Comparison of ENCODE assay signal across 38 cellular contexts in genomic region chr12:9109737-9110491, GRCh38. TPM values are rescaled to one million over a fixed set of nuclear protein-coding genes. Genes with fewer than 3 reads are reported as not detected.
"Had no signal": no experiment of that assay in that cellular context is flagged by ENCODE, and none has a peak within 500 bp of the region (broad histone marks: within the 10 kb centered on the region; RNA-seq: fewer than 3 reads in every experiment).

No MANE protein-coding gene starts in this region.

- H3K4me1 ChIP-seq: ascending aorta had no signal

- H3K27ac Mint-ChIP-seq: activated B cell treated with CpG ODN at 0.5 μM for 24 hours; activated CD4-positive, alpha-beta memory T cell treated with anti-CD3 and anti-CD28 coated beads for 36 hours; activated CD4-positive, alpha-beta T cell treated with anti-CD3 and anti-CD28 coated beads, Interleukin-2, amount 10 ng/mL, durations not matched to agents 7 days and 5 days; activated CD8-positive, alpha-beta T cell treated with anti-CD3 and anti-CD28 coated beads for 36 hours; activated naive CD4-positive, alpha-beta T cell treated with anti-CD3 and anti-CD28 coated beads for 36 hours; activated naive CD4-positive, alpha-beta T cell treated with anti-CD3 and anti-CD28 coated beads, Interleukin-2, amount 50 U/mL, for 72 hours; activated naive CD8-positive, alpha-beta T cell treated with anti-CD3 and anti-CD28 coated beads for 36 hours; activated T-cell treated with anti-CD3 and anti-CD28 coated beads, Interleukin-2, amount 50 U/mL, for 72 hours; activated T-helper 1 cell treated with anti-CD3 and anti-CD28 coated beads, Interleukin-12 subunit alpha, Interleukin-12 subunit beta, Interleukin-2, Interleukin-4 antibody, amounts not matched to agents 30 ng/mL and 10 ng/mL and 1 ng/mL, durations not matched to agents 14 hours and 24 hours and 36 hours; activated T-helper 17 cell treated with anti-CD3 and anti-CD28 coated beads, Interleukin-2, amount 50 U/mL, for 72 hours; brain; T-helper 1 cell treated with Interleukin-12 subunit alpha and Interleukin-12 subunit beta and Interleukin-4 antibody, amounts not matched to agents 30 μg/mL and 1 μg/mL, for 36 hours; T-helper 2 cell treated with Interferon-gamma antibody and Interleukin-4, amounts not matched to agents 5 μg/mL and 100 μg/mL, for 36 hours had no signal

- H3K36me3 Mint-ChIP-seq: activated CD4-positive, alpha-beta memory T cell treated with anti-CD3 and anti-CD28 coated beads for 36 hours; activated naive CD4-positive, alpha-beta T cell treated with anti-CD3 and anti-CD28 coated beads, Interleukin-2, amount 50 U/mL, for 72 hours; activated naive CD8-positive, alpha-beta T cell treated with anti-CD3 and anti-CD28 coated beads for 36 hours; brain had no signal

- H3K9me3 Mint-ChIP-seq: activated B cell treated with CpG ODN at 0.5 μM for 24 hours; activated CD4-positive, alpha-beta memory T cell treated with anti-CD3 and anti-CD28 coated beads for 36 hours; activated CD4-positive, alpha-beta T cell treated with anti-CD3 and anti-CD28 coated beads, Interleukin-2, amount 10 ng/mL, durations not matched to agents 7 days and 5 days; activated CD8-positive, alpha-beta T cell treated with anti-CD3 and anti-CD28 coated beads for 36 hours; activated naive CD4-positive, alpha-beta T cell treated with anti-CD3 and anti-CD28 coated beads for 36 hours; activated naive CD4-positive, alpha-beta T cell treated with anti-CD3 and anti-CD28 coated beads, Interleukin-2, amount 50 U/mL, for 72 hours; activated naive CD8-positive, alpha-beta T cell treated with anti-CD3 and anti-CD28 coated beads for 36 hours; activated T-cell treated with anti-CD3 and anti-CD28 coated beads, Interleukin-2, amount 50 U/mL, for 4 hours; activated T-cell treated with anti-CD3 and anti-CD28 coated beads, Interleukin-2, amount 50 U/mL, for 72 hours; activated T-helper 1 cell treated with anti-CD3 and anti-CD28 coated beads, Interleukin-12 subunit alpha, Interleukin-12 subunit beta, Interleukin-2, Interleukin-4 antibody, amounts not matched to agents 30 ng/mL and 10 ng/mL and 1 ng/mL, durations not matched to agents 14 hours and 24 hours and 36 hours; activated T-helper 17 cell treated with anti-CD3 and anti-CD28 coated beads, Interleukin-2, amount 50 U/mL, for 72 hours; brain; central memory CD8-positive, alpha-beta T cell; T-helper 1 cell treated with Interleukin-12 subunit alpha and Interleukin-12 subunit beta and Interleukin-4 antibody, amounts not matched to agents 30 μg/mL and 1 μg/mL, for 36 hours; T-helper 2 cell treated with Interferon-gamma antibody and Interleukin-4, amounts not matched to agents 5 μg/mL and 100 μg/mL, for 36 hours had no signal

- H3K4me3 Mint-ChIP-seq: activated B cell treated with CpG ODN at 0.5 μM for 24 hours; activated CD4-positive, alpha-beta memory T cell treated with anti-CD3 and anti-CD28 coated beads for 36 hours; activated CD4-positive, alpha-beta T cell treated with anti-CD3 and anti-CD28 coated beads, Interleukin-2, amount 10 ng/mL, durations not matched to agents 7 days and 5 days; activated CD8-positive, alpha-beta T cell treated with anti-CD3 and anti-CD28 coated beads for 36 hours; activated naive CD4-positive, alpha-beta T cell treated with anti-CD3 and anti-CD28 coated beads for 36 hours; activated naive CD8-positive, alpha-beta T cell treated with anti-CD3 and anti-CD28 coated beads for 36 hours; activated T-cell treated with anti-CD3 and anti-CD28 coated beads, Interleukin-2, amount 50 U/mL, for 4 hours; activated T-cell treated with anti-CD3 and anti-CD28 coated beads, Interleukin-2, amount 50 U/mL, for 72 hours; activated T-helper 1 cell treated with anti-CD3 and anti-CD28 coated beads, Interleukin-12 subunit alpha, Interleukin-12 subunit beta, Interleukin-2, Interleukin-4 antibody, amounts not matched to agents 30 ng/mL and 10 ng/mL and 1 ng/mL, durations not matched to agents 14 hours and 24 hours and 36 hours; activated T-helper 17 cell treated with anti-CD3 and anti-CD28 coated beads, Interleukin-2, amount 50 U/mL, for 72 hours; brain; central memory CD8-positive, alpha-beta T cell; T-helper 1 cell treated with Interleukin-12 subunit alpha and Interleukin-12 subunit beta and Interleukin-4 antibody, amounts not matched to agents 30 μg/mL and 1 μg/mL, for 36 hours; T-helper 2 cell treated with Interferon-gamma antibody and Interleukin-4, amounts not matched to agents 5 μg/mL and 100 μg/mL, for 36 hours had no signal

- ATAC-seq: activated CD8-positive, alpha-beta T cell treated with anti-CD3 and anti-CD28 coated beads for 36 hours; activated naive CD4-positive, alpha-beta T cell treated with anti-CD3 and anti-CD28 coated beads, Interleukin-2, amount 50 U/mL, for 72 hours; activated T-cell treated with anti-CD3 and anti-CD28 coated beads, Interleukin-2, amount 50 U/mL, for 4 hours; activated T-cell treated with anti-CD3 and anti-CD28 coated beads, Interleukin-2, amount 50 U/mL, for 72 hours; activated T-helper 17 cell treated with anti-CD3 and anti-CD28 coated beads, Interleukin-2, amount 50 U/mL, for 72 hours had no signal

- FAIRE-seq: bronchial epithelial cell, TTC549 had no signal

- H3K36me3 ChIP-seq: cardiac muscle cell had no signal

- H3K4me3 ChIP-seq: ascending aorta, cardiac muscle cell had no signal

- H3K4me1 Mint-ChIP-seq: activated B cell treated with CpG ODN at 0.5 μM for 24 hours; activated CD4-positive, alpha-beta T cell treated with anti-CD3 and anti-CD28 coated beads, Interleukin-2, amount 10 ng/mL, durations not matched to agents 7 days and 5 days; activated T-helper 17 cell treated with anti-CD3 and anti-CD28 coated beads, Interleukin-2, amount 50 U/mL, for 72 hours had no signal

- H3K27me3 Mint-ChIP-seq: activated CD4-positive, alpha-beta memory T cell treated with anti-CD3 and anti-CD28 coated beads for 36 hours; activated CD4-positive, alpha-beta T cell treated with anti-CD3 and anti-CD28 coated beads, Interleukin-2, amount 10 ng/mL, durations not matched to agents 7 days and 5 days; activated CD8-positive, alpha-beta T cell treated with anti-CD3 and anti-CD28 coated beads for 36 hours; activated naive CD8-positive, alpha-beta T cell treated with anti-CD3 and anti-CD28 coated beads for 36 hours; activated T-helper 17 cell treated with anti-CD3 and anti-CD28 coated beads, Interleukin-2, amount 50 U/mL, for 72 hours; brain; central memory CD8-positive, alpha-beta T cell had no signal

- H3K27ac ChIP-seq: ascending aorta, cardiac muscle cell, VCaP had no signal

- H3K9me3 ChIP-seq: ascending aorta had no signal

- DNase-seq: activated B cell treated with CpG ODN at 0.5 μM for 24 hours; activated CD4-positive, alpha-beta memory T cell treated with anti-CD3 and anti-CD28 coated beads for 36 hours; activated CD4-positive, alpha-beta T cell treated with anti-CD3 and anti-CD28 coated beads for 4 hours; activated CD4-positive, alpha-beta T cell treated with anti-CD3 and anti-CD28 coated beads, Interleukin-2, amount 10 ng/mL, durations not matched to agents 7 days and 5 days; activated CD4-positive, alpha-beta T cell treated with anti-CD3 and anti-CD28 coated beads, Interleukin-2, amount 50 U/mL, for 4 hours; activated CD4-positive, CD25-positive, alpha-beta regulatory T cell treated with anti-CD3 and anti-CD28 coated beads, Interleukin-2, amount 50 U/mL, for 72 hours; activated CD8-positive, alpha-beta memory T cell treated with anti-CD3 and anti-CD28 coated beads, Interleukin-2, amount 50 U/mL, for 4 hours; activated CD8-positive, alpha-beta T cell treated with anti-CD3 and anti-CD28 coated beads for 36 hours; activated effector memory CD4-positive, alpha-beta T cell treated with anti-CD3 and anti-CD28 coated beads, Interleukin-2, amount 50 U/mL, for 16 hours; activated gamma-delta T cell treated with Interleukin-2 at 50 U/mL for 16 hours; activated naive CD4-positive, alpha-beta T cell; activated naive CD4-positive, alpha-beta T cell treated with anti-CD3 and anti-CD28 coated beads for 36 hours; activated naive CD4-positive, alpha-beta T cell treated with anti-CD3 and anti-CD28 coated beads, Interleukin-2, amount 50 U/mL, for 16 hours; activated naive CD8-positive, alpha-beta T cell treated with anti-CD3 and anti-CD28 coated beads for 36 hours; activated T-cell treated with anti-CD3 and anti-CD28 coated beads for 4 hours; activated T-cell treated with anti-CD3 and anti-CD28 coated beads, Interleukin-2, amount 50 U/mL, for 1 hour; activated T-cell treated with anti-CD3 and anti-CD28 coated beads, Interleukin-2, amount 50 U/mL, for 4 hours; activated T-cell treated with anti-CD3 and anti-CD28 coated beads, Interleukin-2, amount 50 U/mL, for 72 hours; amygdala; anterior cingulate cortex; caudate nucleus; cerebellar nuclear complex; T-helper 1 cell; T-helper 2 cell; T-helper 9 cell had no signal

- H3K27me3 ChIP-seq: ascending aorta, cardiac muscle cell had no signal

RNA-seq across cellular contexts. Expression of gene A2M, which starts 5.8 kb away (rescaled TPM):
- total RNA-seq: activated B cell treated with CpG ODN at 0.5 μM for 24 hours; activated CD4-positive, alpha-beta memory T cell treated with anti-CD3 and anti-CD28 coated beads for 36 hours; activated CD4-positive, alpha-beta T cell treated with anti-CD3 and anti-CD28 coated beads, Interleukin-2, amount 10 ng/mL, durations not matched to agents 7 days and 5 days; activated CD8-positive, alpha-beta memory T cell treated with anti-CD3 and anti-CD28 coated beads for 36 hours; activated CD8-positive, alpha-beta T cell treated with anti-CD3 and anti-CD28 coated beads for 36 hours; activated naive CD4-positive, alpha-beta T cell treated with anti-CD3 and anti-CD28 coated beads for 36 hours; activated naive CD8-positive, alpha-beta T cell treated with anti-CD3 and anti-CD28 coated beads for 36 hours; activated T-helper 1 cell treated with anti-CD3 and anti-CD28 coated beads, Interleukin-12 subunit alpha, Interleukin-12 subunit beta, Interleukin-2, Interleukin-4 antibody, amounts not matched to agents 30 ng/mL and 10 ng/mL and 1 ng/mL, durations not matched to agents 14 hours and 24 hours and 36 hours had no signal
